1 cellular context compared by ENCODE assay signal in genomic region chr1:59506952-59507351, GRCh38.
TF ChIP-seq lines count a peak whose summit lies in the region.

No MANE protein-coding gene starts in this region.

TF ChIP-seq in GM12878, 131 proteins besides CTCF, POLR2A, EP300 and RAD21 (continued from another document and continues in another):
- TF ChIP-seq E2F4 (IDR thresholded peaks at IDR 0.05; ENCODE audit: low read depth, low read length) = no peak
- TF ChIP-seq SREBF1 (IDR thresholded peaks at IDR 0.05; ENCODE audit: low read length) = no peak
- no peak for TF ChIP-seq PML (IDR thresholded peaks at IDR 0.05; ENCODE audit: low read length)
- no peak for TF ChIP-seq NR2F1 (conservative IDR thresholded peaks at IDR 0.05)
- TF ChIP-seq ZNF24 (IDR thresholded peaks at IDR 0.05) = no peak
- TF ChIP-seq TCF3 (IDR thresholded peaks at IDR 0.05; ENCODE audit: borderline replicate concordance, insufficient read depth, low read depth, low read length) = 0 out of 2 replicates have a peak, but pooled peaks have one; percentile 19
- TF ChIP-seq ZNF384 (IDR thresholded peaks at IDR 0.05; ENCODE audit: borderline replicate concordance, low read depth, low read length) = no peak
- no peak for TF ChIP-seq IRF5 (IDR thresholded peaks at IDR 0.05; ENCODE audit: borderline replicate concordance)
- TF ChIP-seq, protein P1, sequence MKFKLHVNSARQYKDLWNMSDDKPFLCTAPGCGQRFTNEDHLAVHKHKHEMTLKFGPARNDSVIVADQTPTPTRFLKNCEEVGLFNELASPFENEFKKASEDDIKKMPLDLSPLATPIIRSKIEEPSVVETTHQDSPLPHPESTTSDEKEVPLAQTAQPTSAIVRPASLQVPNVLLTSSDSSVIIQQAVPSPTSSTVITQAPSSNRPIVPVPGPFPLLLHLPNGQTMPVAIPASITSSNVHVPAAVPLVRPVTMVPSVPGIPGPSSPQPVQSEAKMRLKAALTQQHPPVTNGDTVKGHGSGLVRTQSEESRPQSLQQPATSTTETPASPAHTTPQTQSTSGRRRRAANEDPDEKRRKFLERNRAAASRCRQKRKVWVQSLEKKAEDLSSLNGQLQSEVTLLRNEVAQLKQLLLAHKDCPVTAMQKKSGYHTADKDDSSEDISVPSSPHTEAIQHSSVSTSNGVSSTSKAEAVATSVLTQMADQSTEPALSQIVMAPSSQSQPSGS (IDR thresholded peaks at IDR 0.05; ENCODE audit: low read length) = 0 out of 2 replicates have a peak, but pooled peaks have one; percentile 22
- peak; percentile 32; the same call in 1 of the 2 replicates for TF ChIP-seq JUNB (IDR thresholded peaks at IDR 0.05)
- TF ChIP-seq SIX5 (IDR thresholded peaks at IDR 0.05; ENCODE audit: low read depth, low read length, severe bottlenecking) = no peak
- no peak for TF ChIP-seq NKRF (conservative IDR thresholded peaks at IDR 0.05)
- TF ChIP-seq BMI1 (IDR thresholded peaks at IDR 0.05; ENCODE audit: borderline replicate concordance) = no peak
- no peak for TF ChIP-seq KDM1A (IDR thresholded peaks at IDR 0.05; ENCODE audit: borderline replicate concordance)
- TF ChIP-seq TARDBP (IDR thresholded peaks at IDR 0.05; ENCODE audit: borderline replicate concordance) = no peak
- no peak for TF ChIP-seq RB1 (IDR thresholded peaks at IDR 0.05; ENCODE audit: borderline replicate concordance)
- peak; percentile 61 for TF ChIP-seq SP1 (IDR thresholded peaks at IDR 0.05; ENCODE audit: low read depth, low read length)
- no peak for TF ChIP-seq BCL3 (IDR thresholded peaks at IDR 0.05; ENCODE audit: borderline replicate concordance, insufficient read depth, low read depth, low read length, poor library complexity, severe bottlenecking)
- TF ChIP-seq HDAC2 (IDR thresholded peaks at IDR 0.05) = no peak
- no peak for TF ChIP-seq NRF1 (conservative IDR thresholded peaks at IDR 0.05; ENCODE audit: low read depth, low read length)
- peak in 1 of 2 experiments; percentile 40; a peak in 1 of 4 replicates for TF ChIP-seq ETV6 (conservative IDR thresholded peaks at IDR 0.05 in 1 of 2, IDR thresholded peaks at IDR 0.05 in 1 of 2; ENCODE audit: borderline replicate concordance in 1 of 2, low read depth in 1 of 2)
- no peak for TF ChIP-seq TCF7 (IDR thresholded peaks at IDR 0.05; ENCODE audit: borderline replicate concordance)
- TF ChIP-seq USF2 (IDR thresholded peaks at IDR 0.05; ENCODE audit: borderline replicate concordance, low read depth, low read length) = no peak
- TF ChIP-seq NBN (IDR thresholded peaks at IDR 0.05) = no peak
- TF ChIP-seq HDAC6 (IDR thresholded peaks at IDR 0.05; ENCODE audit: unreplicated experiment) = no peak
- TF ChIP-seq GATAD2B (conservative IDR thresholded peaks at IDR 0.05; ENCODE audit: low read depth) = no peak
- no peak for TF ChIP-seq STAT1 (conservative IDR thresholded peaks at IDR 0.05)
- no peak for TF ChIP-seq FOS (IDR thresholded peaks at IDR 0.05; ENCODE audit: borderline replicate concordance, extremely low read depth, insufficient read length)
- no peak for TF ChIP-seq TAF1 (IDR thresholded peaks at IDR 0.05; ENCODE audit: borderline replicate concordance, low read depth, low read length)
- TF ChIP-seq BCLAF1 (IDR thresholded peaks at IDR 0.05) = no peak
- TF ChIP-seq, protein P2, sequence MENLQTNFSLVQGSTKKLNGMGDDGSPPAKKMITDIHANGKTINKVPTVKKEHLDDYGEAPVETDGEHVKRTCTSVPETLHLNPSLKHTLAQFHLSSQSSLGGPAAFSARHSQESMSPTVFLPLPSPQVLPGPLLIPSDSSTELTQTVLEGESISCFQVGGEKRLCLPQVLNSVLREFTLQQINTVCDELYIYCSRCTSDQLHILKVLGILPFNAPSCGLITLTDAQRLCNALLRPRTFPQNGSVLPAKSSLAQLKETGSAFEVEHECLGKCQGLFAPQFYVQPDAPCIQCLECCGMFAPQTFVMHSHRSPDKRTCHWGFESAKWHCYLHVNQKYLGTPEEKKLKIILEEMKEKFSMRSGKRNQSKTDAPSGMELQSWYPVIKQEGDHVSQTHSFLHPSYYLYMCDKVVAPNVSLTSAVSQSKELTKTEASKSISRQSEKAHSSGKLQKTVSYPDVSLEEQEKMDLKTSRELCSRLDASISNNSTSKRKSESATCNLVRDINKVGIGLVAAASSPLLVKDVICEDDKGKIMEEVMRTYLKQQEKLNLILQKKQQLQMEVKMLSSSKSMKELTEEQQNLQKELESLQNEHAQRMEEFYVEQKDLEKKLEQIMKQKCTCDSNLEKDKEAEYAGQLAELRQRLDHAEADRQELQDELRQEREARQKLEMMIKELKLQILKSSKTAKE (IDR thresholded peaks at IDR 0.05; ENCODE audit: low read depth, poor library complexity, severe bottlenecking) = no peak
- TF ChIP-seq IRF3 (IDR thresholded peaks at IDR 0.05) = no peak
- TF ChIP-seq, protein P3, sequence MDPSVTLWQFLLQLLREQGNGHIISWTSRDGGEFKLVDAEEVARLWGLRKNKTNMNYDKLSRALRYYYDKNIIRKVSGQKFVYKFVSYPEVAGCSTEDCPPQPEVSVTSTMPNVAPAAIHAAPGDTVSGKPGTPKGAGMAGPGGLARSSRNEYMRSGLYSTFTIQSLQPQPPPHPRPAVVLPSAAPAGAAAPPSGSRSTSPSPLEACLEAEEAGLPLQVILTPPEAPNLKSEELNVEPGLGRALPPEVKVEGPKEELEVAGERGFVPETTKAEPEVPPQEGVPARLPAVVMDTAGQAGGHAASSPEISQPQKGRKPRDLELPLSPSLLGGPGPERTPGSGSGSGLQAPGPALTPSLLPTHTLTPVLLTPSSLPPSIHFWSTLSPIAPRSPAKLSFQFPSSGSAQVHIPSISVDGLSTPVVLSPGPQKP (IDR thresholded peaks at IDR 0.05; ENCODE audit: low read depth, low read length) = no peak
- no peak for TF ChIP-seq CREM (IDR thresholded peaks at IDR 0.05; ENCODE audit: low read depth)
- peak; percentile 49; the same call in 1 of the 2 replicates for TF ChIP-seq RUNX3 (IDR thresholded peaks at IDR 0.05; ENCODE audit: low read length)
- no peak for TF ChIP-seq LARP7 (IDR thresholded peaks at IDR 0.05)
- TF ChIP-seq, protein P4, sequence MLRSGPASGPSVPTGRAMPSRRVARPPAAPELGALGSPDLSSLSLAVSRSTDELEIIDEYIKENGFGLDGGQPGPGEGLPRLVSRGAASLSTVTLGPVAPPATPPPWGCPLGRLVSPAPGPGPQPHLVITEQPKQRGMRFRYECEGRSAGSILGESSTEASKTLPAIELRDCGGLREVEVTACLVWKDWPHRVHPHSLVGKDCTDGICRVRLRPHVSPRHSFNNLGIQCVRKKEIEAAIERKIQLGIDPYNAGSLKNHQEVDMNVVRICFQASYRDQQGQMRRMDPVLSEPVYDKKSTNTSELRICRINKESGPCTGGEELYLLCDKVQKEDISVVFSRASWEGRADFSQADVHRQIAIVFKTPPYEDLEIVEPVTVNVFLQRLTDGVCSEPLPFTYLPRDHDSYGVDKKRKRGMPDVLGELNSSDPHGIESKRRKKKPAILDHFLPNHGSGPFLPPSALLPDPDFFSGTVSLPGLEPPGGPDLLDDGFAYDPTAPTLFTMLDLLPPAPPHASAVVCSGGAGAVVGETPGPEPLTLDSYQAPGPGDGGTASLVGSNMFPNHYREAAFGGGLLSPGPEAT (IDR thresholded peaks at IDR 0.05; ENCODE audit: low read depth) = peak; percentile 43; the same call in 1 of the 2 replicates
